Comparison of ENCODE assay signal across 1 cellular context in the genomic region with DNA sequence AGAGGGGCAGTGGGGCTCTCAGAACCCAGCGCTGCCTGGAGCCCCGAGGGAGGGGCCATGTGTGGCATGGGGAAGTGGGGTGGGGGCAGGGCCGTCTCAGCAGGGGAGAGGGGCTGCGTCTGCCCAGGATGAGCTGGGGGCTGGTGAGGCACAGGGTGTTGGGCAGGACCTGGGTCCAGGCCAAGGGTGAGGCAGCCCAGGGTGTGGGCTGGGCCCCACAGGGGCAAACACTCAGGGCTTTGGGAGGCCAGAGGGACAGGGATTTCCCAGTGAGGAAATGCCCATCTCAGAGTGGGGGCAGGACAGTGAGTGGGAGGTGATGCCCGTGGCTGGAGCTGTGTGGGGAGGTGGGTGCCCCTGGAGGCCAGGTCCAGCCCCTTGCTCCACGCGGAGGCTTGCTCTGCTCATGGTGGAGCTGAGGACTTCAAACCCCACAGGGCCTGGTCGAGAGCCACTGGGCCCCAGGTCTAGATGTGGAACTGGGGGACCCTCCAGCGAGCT.
TF ChIP-seq lines count a peak whose summit lies in the region.

No MANE protein-coding gene starts in this region.

TF ChIP-seq in HCT116, 20 proteins besides CTCF, POLR2A, EP300 and RAD21 (continued from another document):
- TF ChIP-seq REST (IDR thresholded peaks at IDR 0.05; ENCODE audit: low read depth) = no peak
- TF ChIP-seq SP1 (IDR thresholded peaks at IDR 0.05; ENCODE audit: low read depth) = no peak
- TF ChIP-seq ZNF274 (IDR thresholded peaks at IDR 0.05; ENCODE audit: low read depth, low read length) = no peak
- TF ChIP-seq CEBPB (IDR thresholded peaks at IDR 0.05; ENCODE audit: low read depth) = no peak
- no peak for TF ChIP-seq ZFX (IDR thresholded peaks at IDR 0.05)
- no peak for TF ChIP-seq EZH2 (IDR thresholded peaks at IDR 0.05)
- no peak for TF ChIP-seq SIN3A (IDR thresholded peaks at IDR 0.05; ENCODE audit: low read depth)
